In the genomic region with DNA sequence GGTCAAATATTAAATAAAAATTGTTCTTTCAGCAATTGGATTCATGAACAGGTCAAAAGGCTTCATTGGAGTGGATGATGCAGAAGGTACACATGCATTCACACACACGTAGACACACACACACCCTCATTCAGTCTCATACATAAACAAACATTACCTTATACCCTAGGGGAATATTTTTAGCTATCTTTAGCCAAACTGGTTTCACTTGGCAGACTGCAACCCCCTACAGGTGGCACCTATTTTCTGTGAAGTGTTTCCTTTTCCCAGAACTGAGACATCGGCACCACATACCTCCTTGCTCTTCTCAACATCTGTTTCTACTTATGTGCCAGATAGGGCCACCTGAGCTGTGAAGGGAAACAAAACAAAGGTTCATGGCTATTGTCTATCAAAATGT, we compare ENCODE assay signal across 1 cellular context.
TF ChIP-seq lines count a peak whose summit lies in the region.

No MANE protein-coding gene starts in this region.

TF ChIP-seq in H1, 55 proteins besides CTCF, POLR2A, EP300 and RAD21:
- TF ChIP-seq, protein P1, sequence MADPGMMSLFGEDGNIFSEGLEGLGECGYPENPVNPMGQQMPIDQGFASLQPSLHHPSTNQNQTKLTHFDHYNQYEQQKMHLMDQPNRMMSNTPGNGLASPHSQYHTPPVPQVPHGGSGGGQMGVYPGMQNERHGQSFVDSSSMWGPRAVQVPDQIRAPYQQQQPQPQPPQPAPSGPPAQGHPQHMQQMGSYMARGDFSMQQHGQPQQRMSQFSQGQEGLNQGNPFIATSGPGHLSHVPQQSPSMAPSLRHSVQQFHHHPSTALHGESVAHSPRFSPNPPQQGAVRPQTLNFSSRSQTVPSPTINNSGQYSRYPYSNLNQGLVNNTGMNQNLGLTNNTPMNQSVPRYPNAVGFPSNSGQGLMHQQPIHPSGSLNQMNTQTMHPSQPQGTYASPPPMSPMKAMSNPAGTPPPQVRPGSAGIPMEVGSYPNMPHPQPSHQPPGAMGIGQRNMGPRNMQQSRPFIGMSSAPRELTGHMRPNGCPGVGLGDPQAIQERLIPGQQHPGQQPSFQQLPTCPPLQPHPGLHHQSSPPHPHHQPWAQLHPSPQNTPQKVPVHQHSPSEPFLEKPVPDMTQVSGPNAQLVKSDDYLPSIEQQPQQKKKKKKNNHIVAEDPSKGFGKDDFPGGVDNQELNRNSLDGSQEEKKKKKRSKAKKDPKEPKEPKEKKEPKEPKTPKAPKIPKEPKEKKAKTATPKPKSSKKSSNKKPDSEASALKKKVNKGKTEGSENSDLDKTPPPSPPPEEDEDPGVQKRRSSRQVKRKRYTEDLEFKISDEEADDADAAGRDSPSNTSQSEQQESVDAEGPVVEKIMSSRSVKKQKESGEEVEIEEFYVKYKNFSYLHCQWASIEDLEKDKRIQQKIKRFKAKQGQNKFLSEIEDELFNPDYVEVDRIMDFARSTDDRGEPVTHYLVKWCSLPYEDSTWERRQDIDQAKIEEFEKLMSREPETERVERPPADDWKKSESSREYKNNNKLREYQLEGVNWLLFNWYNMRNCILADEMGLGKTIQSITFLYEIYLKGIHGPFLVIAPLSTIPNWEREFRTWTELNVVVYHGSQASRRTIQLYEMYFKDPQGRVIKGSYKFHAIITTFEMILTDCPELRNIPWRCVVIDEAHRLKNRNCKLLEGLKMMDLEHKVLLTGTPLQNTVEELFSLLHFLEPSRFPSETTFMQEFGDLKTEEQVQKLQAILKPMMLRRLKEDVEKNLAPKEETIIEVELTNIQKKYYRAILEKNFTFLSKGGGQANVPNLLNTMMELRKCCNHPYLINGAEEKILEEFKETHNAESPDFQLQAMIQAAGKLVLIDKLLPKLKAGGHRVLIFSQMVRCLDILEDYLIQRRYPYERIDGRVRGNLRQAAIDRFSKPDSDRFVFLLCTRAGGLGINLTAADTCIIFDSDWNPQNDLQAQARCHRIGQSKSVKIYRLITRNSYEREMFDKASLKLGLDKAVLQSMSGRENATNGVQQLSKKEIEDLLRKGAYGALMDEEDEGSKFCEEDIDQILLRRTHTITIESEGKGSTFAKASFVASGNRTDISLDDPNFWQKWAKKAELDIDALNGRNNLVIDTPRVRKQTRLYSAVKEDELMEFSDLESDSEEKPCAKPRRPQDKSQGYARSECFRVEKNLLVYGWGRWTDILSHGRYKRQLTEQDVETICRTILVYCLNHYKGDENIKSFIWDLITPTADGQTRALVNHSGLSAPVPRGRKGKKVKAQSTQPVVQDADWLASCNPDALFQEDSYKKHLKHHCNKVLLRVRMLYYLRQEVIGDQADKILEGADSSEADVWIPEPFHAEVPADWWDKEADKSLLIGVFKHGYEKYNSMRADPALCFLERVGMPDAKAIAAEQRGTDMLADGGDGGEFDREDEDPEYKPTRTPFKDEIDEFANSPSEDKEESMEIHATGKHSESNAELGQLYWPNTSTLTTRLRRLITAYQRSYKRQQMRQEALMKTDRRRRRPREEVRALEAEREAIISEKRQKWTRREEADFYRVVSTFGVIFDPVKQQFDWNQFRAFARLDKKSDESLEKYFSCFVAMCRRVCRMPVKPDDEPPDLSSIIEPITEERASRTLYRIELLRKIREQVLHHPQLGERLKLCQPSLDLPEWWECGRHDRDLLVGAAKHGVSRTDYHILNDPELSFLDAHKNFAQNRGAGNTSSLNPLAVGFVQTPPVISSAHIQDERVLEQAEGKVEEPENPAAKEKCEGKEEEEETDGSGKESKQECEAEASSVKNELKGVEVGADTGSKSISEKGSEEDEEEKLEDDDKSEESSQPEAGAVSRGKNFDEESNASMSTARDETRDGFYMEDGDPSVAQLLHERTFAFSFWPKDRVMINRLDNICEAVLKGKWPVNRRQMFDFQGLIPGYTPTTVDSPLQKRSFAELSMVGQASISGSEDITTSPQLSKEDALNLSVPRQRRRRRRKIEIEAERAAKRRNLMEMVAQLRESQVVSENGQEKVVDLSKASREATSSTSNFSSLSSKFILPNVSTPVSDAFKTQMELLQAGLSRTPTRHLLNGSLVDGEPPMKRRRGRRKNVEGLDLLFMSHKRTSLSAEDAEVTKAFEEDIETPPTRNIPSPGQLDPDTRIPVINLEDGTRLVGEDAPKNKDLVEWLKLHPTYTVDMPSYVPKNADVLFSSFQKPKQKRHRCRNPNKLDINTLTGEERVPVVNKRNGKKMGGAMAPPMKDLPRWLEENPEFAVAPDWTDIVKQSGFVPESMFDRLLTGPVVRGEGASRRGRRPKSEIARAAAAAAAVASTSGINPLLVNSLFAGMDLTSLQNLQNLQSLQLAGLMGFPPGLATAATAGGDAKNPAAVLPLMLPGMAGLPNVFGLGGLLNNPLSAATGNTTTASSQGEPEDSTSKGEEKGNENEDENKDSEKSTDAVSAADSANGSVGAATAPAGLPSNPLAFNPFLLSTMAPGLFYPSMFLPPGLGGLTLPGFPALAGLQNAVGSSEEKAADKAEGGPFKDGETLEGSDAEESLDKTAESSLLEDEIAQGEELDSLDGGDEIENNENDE (IDR thresholded peaks at IDR 0.05; ENCODE audit: insufficient replicate concordance, low read length) = no peak
- no peak for TF ChIP-seq FOSL1 (IDR thresholded peaks at IDR 0.05; ENCODE audit: insufficient read depth, low read depth, low read length)
- TF ChIP-seq SIN3A (conservative IDR thresholded peaks at IDR 0.05 in 1 of 2, IDR thresholded peaks at IDR 0.05 in 1 of 2; ENCODE audit: low read depth in 1 of 2, low read length in 2 of 2) = no peak
- TF ChIP-seq GABPA (IDR thresholded peaks at IDR 0.05; ENCODE audit: borderline replicate concordance, insufficient read depth, low read length) = no peak
- TF ChIP-seq PHF8 (conservative IDR thresholded peaks at IDR 0.05; ENCODE audit: low read depth, low read length) = no peak
- TF ChIP-seq ASH2L (IDR thresholded peaks at IDR 0.05; ENCODE audit: low read length) = no peak
- no peak for TF ChIP-seq KDM5A (IDR thresholded peaks at IDR 0.05; ENCODE audit: low read length)
- no peak for TF ChIP-seq KDM1A (IDR thresholded peaks at IDR 0.05; ENCODE audit: borderline replicate concordance, low read length)
- TF ChIP-seq, protein P2, sequence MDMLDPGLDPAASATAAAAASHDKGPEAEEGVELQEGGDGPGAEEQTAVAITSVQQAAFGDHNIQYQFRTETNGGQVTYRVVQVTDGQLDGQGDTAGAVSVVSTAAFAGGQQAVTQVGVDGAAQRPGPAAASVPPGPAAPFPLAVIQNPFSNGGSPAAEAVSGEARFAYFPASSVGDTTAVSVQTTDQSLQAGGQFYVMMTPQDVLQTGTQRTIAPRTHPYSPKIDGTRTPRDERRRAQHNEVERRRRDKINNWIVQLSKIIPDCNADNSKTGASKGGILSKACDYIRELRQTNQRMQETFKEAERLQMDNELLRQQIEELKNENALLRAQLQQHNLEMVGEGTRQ (IDR thresholded peaks at IDR 0.05; ENCODE audit: low read length) = no peak
- no peak for TF ChIP-seq BRCA1 (IDR thresholded peaks at IDR 0.05; ENCODE audit: low read depth, low read length)
- TF ChIP-seq TAF7 (optimal IDR thresholded peaks at IDR 0.05; ENCODE audit: borderline replicate concordance, low read depth, low read length) = no peak
- TF ChIP-seq RBBP5 (IDR thresholded peaks at IDR 0.05; ENCODE audit: borderline replicate concordance, low read depth, low read length) = no peak
- no peak for TF ChIP-seq YY1 (IDR thresholded peaks at IDR 0.05; ENCODE audit: low read depth, low read length)
- TF ChIP-seq JUND (IDR thresholded peaks at IDR 0.05; ENCODE audit: low read length) = no peak
- TF ChIP-seq CREB1 (IDR thresholded peaks at IDR 0.05) = no peak
- TF ChIP-seq CBX5 (IDR thresholded peaks at IDR 0.05; ENCODE audit: low read depth, low read length) = no peak
- TF ChIP-seq RNF2 (IDR thresholded peaks at IDR 0.05; ENCODE audit: borderline replicate concordance, low read depth, low read length, missing control alignments, poor library complexity, severe bottlenecking) = no peak
- TF ChIP-seq, protein P3, sequence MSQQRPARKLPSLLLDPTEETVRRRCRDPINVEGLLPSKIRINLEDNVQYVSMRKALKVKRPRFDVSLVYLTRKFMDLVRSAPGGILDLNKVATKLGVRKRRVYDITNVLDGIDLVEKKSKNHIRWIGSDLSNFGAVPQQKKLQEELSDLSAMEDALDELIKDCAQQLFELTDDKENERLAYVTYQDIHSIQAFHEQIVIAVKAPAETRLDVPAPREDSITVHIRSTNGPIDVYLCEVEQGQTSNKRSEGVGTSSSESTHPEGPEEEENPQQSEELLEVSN (IDR thresholded peaks at IDR 0.05) = no peak
- TF ChIP-seq, protein P4, sequence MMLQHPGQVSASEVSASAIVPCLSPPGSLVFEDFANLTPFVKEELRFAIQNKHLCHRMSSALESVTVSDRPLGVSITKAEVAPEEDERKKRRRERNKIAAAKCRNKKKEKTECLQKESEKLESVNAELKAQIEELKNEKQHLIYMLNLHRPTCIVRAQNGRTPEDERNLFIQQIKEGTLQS (IDR thresholded peaks at IDR 0.05; ENCODE audit: insufficient read depth, low read depth, low read length) = no peak
- TF ChIP-seq ZNF274 (IDR thresholded peaks at IDR 0.05; ENCODE audit: borderline replicate concordance, extremely low read depth, low read length) = no peak
